In the genomic region with DNA sequence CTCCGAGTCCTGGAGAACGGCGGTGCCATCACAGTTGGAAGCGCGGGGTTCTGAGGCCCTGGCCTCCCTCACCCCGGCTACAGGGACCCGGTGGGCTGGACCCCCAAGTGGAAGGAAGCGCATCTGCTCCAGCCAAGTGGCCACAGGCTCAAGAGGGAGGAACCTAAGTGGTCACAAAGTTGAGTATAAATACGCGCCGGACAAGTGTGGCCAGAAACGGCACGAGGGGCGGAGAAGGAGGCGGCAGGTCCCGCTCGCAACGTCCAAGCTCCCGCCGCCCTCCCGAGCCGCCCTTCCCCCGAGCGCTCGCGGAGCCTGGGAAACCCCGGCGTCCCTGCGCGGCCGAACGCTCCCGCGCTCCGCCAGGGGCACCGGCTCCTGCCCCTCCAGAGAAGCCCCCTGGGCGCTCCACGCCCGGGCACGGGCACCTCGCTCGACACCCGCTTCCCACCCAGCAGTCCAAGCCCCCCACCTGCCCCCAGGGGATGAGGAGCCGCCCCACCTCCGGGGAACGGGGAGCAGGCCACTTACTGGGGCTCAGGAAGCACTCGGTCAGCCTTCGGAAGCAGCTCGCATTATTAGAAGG, we compare ENCODE assay signal across 1 cellular context.
TF ChIP-seq lines count a peak whose summit lies in the region.

No MANE protein-coding gene starts in this region.

TF ChIP-seq in IMR-90, 13 proteins besides CTCF, POLR2A, EP300 and RAD21:
- TF ChIP-seq BHLHE40 (IDR thresholded peaks at IDR 0.05; ENCODE audit: low read depth, low read length) (no peak), MAZ (IDR thresholded peaks at IDR 0.05; ENCODE audit: borderline replicate concordance, low read depth, low read length) (no peak), NFE2L2 (IDR thresholded peaks at IDR 0.05; ENCODE audit: low read depth, low read length) (no peak), RCOR1 (IDR thresholded peaks at IDR 0.05; ENCODE audit: insufficient replicate concordance, low read length) (no peak), CEBPB (IDR thresholded peaks at IDR 0.05; ENCODE audit: low read depth, low read length) (no peak), SMC3 (IDR thresholded peaks at IDR 0.05; ENCODE audit: low read depth, low read length) (no peak), MXI1 (IDR thresholded peaks at IDR 0.05; ENCODE audit: borderline replicate concordance, low read depth, low read length) (no peak), MAFK (IDR thresholded peaks at IDR 0.05; ENCODE audit: low read depth, low read length) (no peak), RFX5 (IDR thresholded peaks at IDR 0.05; ENCODE audit: low read depth, low read length) (no peak), FOS (IDR thresholded peaks at IDR 0.05; ENCODE audit: low read depth, low read length) (no peak)
- TF ChIP-seq, protein P1, sequence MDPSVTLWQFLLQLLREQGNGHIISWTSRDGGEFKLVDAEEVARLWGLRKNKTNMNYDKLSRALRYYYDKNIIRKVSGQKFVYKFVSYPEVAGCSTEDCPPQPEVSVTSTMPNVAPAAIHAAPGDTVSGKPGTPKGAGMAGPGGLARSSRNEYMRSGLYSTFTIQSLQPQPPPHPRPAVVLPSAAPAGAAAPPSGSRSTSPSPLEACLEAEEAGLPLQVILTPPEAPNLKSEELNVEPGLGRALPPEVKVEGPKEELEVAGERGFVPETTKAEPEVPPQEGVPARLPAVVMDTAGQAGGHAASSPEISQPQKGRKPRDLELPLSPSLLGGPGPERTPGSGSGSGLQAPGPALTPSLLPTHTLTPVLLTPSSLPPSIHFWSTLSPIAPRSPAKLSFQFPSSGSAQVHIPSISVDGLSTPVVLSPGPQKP (IDR thresholded peaks at IDR 0.05; ENCODE audit: borderline replicate concordance, low read depth, low read length) = no peak
- TF ChIP-seq, protein P2, sequence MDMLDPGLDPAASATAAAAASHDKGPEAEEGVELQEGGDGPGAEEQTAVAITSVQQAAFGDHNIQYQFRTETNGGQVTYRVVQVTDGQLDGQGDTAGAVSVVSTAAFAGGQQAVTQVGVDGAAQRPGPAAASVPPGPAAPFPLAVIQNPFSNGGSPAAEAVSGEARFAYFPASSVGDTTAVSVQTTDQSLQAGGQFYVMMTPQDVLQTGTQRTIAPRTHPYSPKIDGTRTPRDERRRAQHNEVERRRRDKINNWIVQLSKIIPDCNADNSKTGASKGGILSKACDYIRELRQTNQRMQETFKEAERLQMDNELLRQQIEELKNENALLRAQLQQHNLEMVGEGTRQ (IDR thresholded peaks at IDR 0.05; ENCODE audit: low read depth, low read length) = no peak
